12 cellular contexts compared by ENCODE assay signal in genomic region chr5:108560581-108560980, GRCh38.
DNase-seq lines count a peak whose midpoint lies in the region; ATAC-seq and TF ChIP-seq lines count a peak whose summit lies in the region.
"Had no signal": no experiment of that assay in that cellular context is flagged by ENCODE, and none has a peak within 500 bp of the region (broad histone marks: within the 10 kb centered on the region; RNA-seq: fewer than 3 reads in every experiment).

No MANE protein-coding gene starts in this region.

- peaks cover 2% of the 10 kb centered on the region; the same call in 1 of the 2 replicates for H3K27me3 Mint-ChIP-seq in HFFc6 (ENCODE audit: insufficient read depth)
- no peaks in the 10 kb centered on the region for H3K27me3 Mint-ChIP-seq in chondrocyte (ENCODE audit: low read depth)
- H3K27me3 Mint-ChIP-seq in CD8-positive, alpha-beta T cell (ENCODE audit: low read depth): peaks cover 4% of the 10 kb centered on the region

- H3K4me3 ChIP-seq in transverse colon: no peak overlapping the region
- no peak overlapping the region for H3K4me3 ChIP-seq in CD8-positive, alpha-beta T cell (ENCODE audit: low read depth, low read length)

- DNase-seq in HFFc6 (peak; percentile 34), chondrocyte (ENCODE audit: low spot score) (no peak), left lobe of liver (ENCODE audit: low spot score) (no peak), transverse colon (no peak), Kasumi-1 (lab: John Stamatoyannopoulos, UW) (no peak)
- DNase-seq in CD8-positive, alpha-beta T cell: no peak
- DNase-seq: activated CD4-positive, CD25-positive, alpha-beta regulatory T cell; activated T-cell treated with anti-CD3 and anti-CD28 coated beads, Interleukin-2, amount 50 U/mL, for 1 hour; NCI-H526 treated with DMSO at 0.1 percent for 48 hours; SHP77 treated with DMSO at 0.1 percent for 48 hours had no signal

- peak overlapping the region in 3 of 4 donors; percentile 20 to 62 (median 51) for H3K27ac ChIP-seq in transverse colon
- no peak overlapping the region for H3K27ac ChIP-seq in CD8-positive, alpha-beta T cell (ENCODE audit: low read depth, low read length)

- no peak overlapping the region for H3K27ac Mint-ChIP-seq in HFFc6
- peak overlapping the region; percentile 76 for H3K27ac Mint-ChIP-seq in chondrocyte (ENCODE audit: unreplicated experiment)
- H3K27ac Mint-ChIP-seq in CD8-positive, alpha-beta T cell: no peak overlapping the region
- H3K27ac Mint-ChIP-seq: nephron had no signal

- no peaks in the 10 kb centered on the region for H3K9me3 Mint-ChIP-seq in HFFc6
- no peaks in the 10 kb centered on the region for H3K9me3 Mint-ChIP-seq in chondrocyte (ENCODE audit: low read depth)
- H3K9me3 Mint-ChIP-seq in CD8-positive, alpha-beta T cell: no peaks in the 10 kb centered on the region
- H3K9me3 Mint-ChIP-seq: nephron had no signal

- no peak for TF ChIP-seq CTCF in HFFc6 (IDR thresholded peaks at IDR 0.05)
- TF ChIP-seq CTCF in chondrocyte (IDR thresholded peaks at IDR 0.05): no peak
- no peak for TF ChIP-seq CTCF in transverse colon (IDR thresholded peaks at IDR 0.05)
- no peak for TF ChIP-seq CTCF in CD8-positive, alpha-beta T cell (IDR thresholded peaks at IDR 0.05)

- no peaks in the 10 kb centered on the region for H3K9me3 ChIP-seq in transverse colon
- H3K9me3 ChIP-seq in CD8-positive, alpha-beta T cell (ENCODE audit: low read length): no peaks in the 10 kb centered on the region

- intact Hi-C loops in transverse colon (cut with DNase I; ENCODE audit: low total_unique reads): no loop called here
- intact Hi-C loops in CD8-positive, alpha-beta T cell (cut with DNase I, micrococcal nuclease): no loop called here

- H3K36me3 Mint-ChIP-seq in HFFc6 (ENCODE audit: low read depth) (no peaks in the 10 kb centered on the region), chondrocyte (ENCODE audit: low read depth) (no peaks in the 10 kb centered on the region)
- H3K36me3 Mint-ChIP-seq in CD8-positive, alpha-beta T cell: no peaks in the 10 kb centered on the region

- no peaks in the 10 kb centered on the region for H3K4me1 Mint-ChIP-seq in HFFc6 (ENCODE audit: low read depth)
- peaks cover 15% of the 10 kb centered on the region for H3K4me1 Mint-ChIP-seq in chondrocyte (ENCODE audit: low read depth)
- H3K4me1 Mint-ChIP-seq in CD8-positive, alpha-beta T cell (ENCODE audit: low read depth): no peaks in the 10 kb centered on the region
- H3K4me1 Mint-ChIP-seq: nephron had no signal

- in situ Hi-C loops in transverse colon (cut with MboI; ENCODE audit: low pct_ligation_motif_present in 1 of 4, low pct_unique_long_range_greater_than_20kb in 1 of 4, low sequenced_read_pairs in 3 of 4): no loop called here

- WGBS in transverse colon (ENCODE audit: low coverage in 1 of 2), 2 donors: 57% methylated on average over 1 of the region's 1 CpG; no CpG with 5 or more reads in 1 of the 2 donors

- no peaks in the 10 kb centered on the region for H3K4me1 ChIP-seq in transverse colon
- H3K4me1 ChIP-seq in CD8-positive, alpha-beta T cell (ENCODE audit: insufficient read depth, low read length): no peaks in the 10 kb centered on the region

- POLR2A ChIA-PET in CD8-positive, alpha-beta T cell (lab: Charles Lee): no interaction called here

- H3K4me3 Mint-ChIP-seq in HFFc6 (no peak overlapping the region), chondrocyte (ENCODE audit: unreplicated experiment) (no peak overlapping the region)
- H3K4me3 Mint-ChIP-seq in CD8-positive, alpha-beta T cell: no peak overlapping the region
- H3K4me3 Mint-ChIP-seq: nephron had no signal

- CTCF ChIA-PET in CD8-positive, alpha-beta T cell (lab: Charles Lee): no interaction called here

- no peaks in the 10 kb centered on the region for H3K36me3 ChIP-seq in transverse colon
- H3K36me3 ChIP-seq in CD8-positive, alpha-beta T cell (ENCODE audit: insufficient read depth, low read length): no peaks in the 10 kb centered on the region

- ATAC-seq in left lobe of liver (peak; percentile 12), GM19324 (IDR thresholded peaks at IDR 0.05; ENCODE audit: low FRiP score, unreplicated experiment) (no peak)
- no peak for ATAC-seq in CD8-positive, alpha-beta T cell

- no peak for TF ChIP-seq EP300 in transverse colon (IDR thresholded peaks at IDR 0.05; ENCODE audit: low read depth)

- H3K27me3 ChIP-seq in transverse colon: no peaks in the 10 kb centered on the region
- H3K27me3 ChIP-seq in CD8-positive, alpha-beta T cell (ENCODE audit: insufficient read depth, low read length): no peaks in the 10 kb centered on the region

- no peak for TF ChIP-seq POLR2A in transverse colon (IDR thresholded peaks at IDR 0.05)
